8 cellular contexts compared by ENCODE assay signal in the genomic region with DNA sequence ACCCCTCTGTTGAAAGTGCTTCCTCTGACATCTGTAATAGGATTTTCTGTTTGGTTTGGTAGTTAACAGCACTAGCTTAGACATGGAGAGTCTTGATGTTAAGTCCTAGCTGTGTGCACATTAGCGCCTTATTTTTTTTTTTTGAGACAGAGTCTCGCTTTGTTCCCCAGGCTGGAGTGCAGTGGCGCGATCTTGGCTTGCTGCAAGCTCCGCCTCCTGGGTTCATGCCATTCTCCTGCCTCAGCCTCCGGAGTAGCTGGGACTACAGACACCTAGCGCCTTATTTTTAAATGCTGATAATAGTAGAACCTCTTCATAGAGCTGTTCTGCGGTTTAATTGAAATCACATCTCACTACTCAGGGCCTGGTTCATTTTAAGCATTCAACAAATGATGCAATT.
DNase-seq lines count a peak whose midpoint lies in the region; ATAC-seq, FAIRE-seq and TF ChIP-seq lines count a peak whose summit lies in the region.
"Not testable (repeated sequence)": the region's sequence is repeated elsewhere in the genome, so short reads cannot be mapped to it uniquely, and the experiment has no call there.

No MANE protein-coding gene starts in this region.

- H3K9me3 ChIP-seq in GM23248 (ENCODE audit: low read depth); RWPE2 (ENCODE audit: severe bottlenecking); astrocyte (ENCODE audit: insufficient read depth, low read depth, low read length); thoracic aorta: not testable (repeated sequence)

- not testable (repeated sequence) for H3K36me3 ChIP-seq in GM23248 (ENCODE audit: low read depth); RWPE2 (ENCODE audit: low read depth); astrocyte (ENCODE audit: insufficient read depth, low read length); thoracic aorta

- WGBS in GM23248 (ENCODE audit: low coverage in 1 of 2, low lambda C conversion rate in 2 of 2, missing lambda C conversion rate in 2 of 2), 2 experiments: 86 to 90% methylated on average over 8 of the region's 8 CpGs

- H3K79me2 ChIP-seq in GM23248 (ENCODE audit: insufficient read depth); astrocyte (ENCODE audit: insufficient read depth, low read length): not testable (repeated sequence)

- H3K4me3 ChIP-seq in GM23248; RWPE2 (ENCODE audit: severe bottlenecking); astrocyte (ENCODE audit: insufficient read depth, low read depth, low read length); thoracic aorta: not testable (repeated sequence)

- H3K9me2 ChIP-seq in GM23248 (ENCODE audit: insufficient read depth): not testable (repeated sequence)

- H3K27ac ChIP-seq in GM23248: peak overlapping the region; percentile 59
- H3K27ac ChIP-seq in RWPE2 (ENCODE audit: poor library complexity, severe bottlenecking): peak overlapping the region; percentile 26
- H3K27ac ChIP-seq in astrocyte (ENCODE audit: low read depth, low read length): peak overlapping the region; percentile 41
- H3K27ac ChIP-seq in thoracic aorta: peak overlapping the region; percentile 40 to 61

- not testable (repeated sequence) for H3K4me3 Mint-ChIP-seq in astrocyte (ENCODE audit: unreplicated experiment); osteocyte (ENCODE audit: unreplicated experiment)

- in situ Hi-C loops in GM23248 (cut with MboI): not testable (repeated sequence)

- FAIRE-seq in astrocyte (lab: Jason Lieb, UNC): not testable (repeated sequence)

- peaks cover 50% of the 10 kb centered on the region for H3F3A ChIP-seq in GM23248 (ENCODE audit: insufficient read depth)

- not testable (repeated sequence) for DNase-seq in GM23248; RWPE2 (ENCODE audit: low spot score); astrocyte (ENCODE audit: low read depth); osteocyte (ENCODE audit: extremely low spot score, unreplicated experiment); thoracic aorta (ENCODE audit: low spot score)
- DNase-seq in M059J (ENCODE audit: low read depth): peak; percentile 39
- peak; percentile 33 for DNase-seq in globus pallidus (ENCODE audit: low spot score)
- peak; percentile 9 for DNase-seq in iris pigment epithelial cell (ENCODE audit: low read depth)

- H3K4me2 ChIP-seq in GM23248 (ENCODE audit: unreplicated experiment): peak overlapping the region; percentile 5
- peak overlapping the region; percentile 40 for H3K4me2 ChIP-seq in astrocyte (ENCODE audit: low read length)

- H3K27ac Mint-ChIP-seq in astrocyte (ENCODE audit: unreplicated experiment) (peak overlapping the region; percentile 23), osteocyte (ENCODE audit: unreplicated experiment) (peak overlapping the region; percentile 82)

- not testable (repeated sequence) for H3K36me3 Mint-ChIP-seq in astrocyte (ENCODE audit: low read depth, unreplicated experiment); osteocyte (ENCODE audit: unreplicated experiment)

- H3K9me3 Mint-ChIP-seq in astrocyte (ENCODE audit: unreplicated experiment); osteocyte (ENCODE audit: unreplicated experiment): not testable (repeated sequence)

- not testable (repeated sequence) for H4K20me1 ChIP-seq in GM23248 (ENCODE audit: insufficient read depth); astrocyte (ENCODE audit: insufficient read depth, low read length)

- H3K27me3 ChIP-seq in GM23248 (replicated peaks; ENCODE audit: insufficient read depth); RWPE2 (ENCODE audit: insufficient read depth, poor library complexity, severe bottlenecking); astrocyte (ENCODE audit: insufficient read depth, low read length); thoracic aorta (replicated peaks; ENCODE audit: insufficient read depth): not testable (repeated sequence)

- H2AFZ ChIP-seq in GM23248; astrocyte (ENCODE audit: low read depth, low read length): not testable (repeated sequence)

- not testable (repeated sequence) for H3K27me3 Mint-ChIP-seq in astrocyte (ENCODE audit: low read depth, unreplicated experiment); osteocyte (ENCODE audit: unreplicated experiment)

- TF ChIP-seq CTCF in RWPE2 (IDR thresholded peaks at IDR 0.05; ENCODE audit: poor library complexity, severe bottlenecking); astrocyte (IDR thresholded peaks at IDR 0.05; ENCODE audit: insufficient read depth, low read depth, low read length); osteocyte (IDR thresholded peaks at IDR 0.05); thoracic aorta (IDR thresholded peaks at IDR 0.05): not testable (repeated sequence)

- ATAC-seq in RWPE2 (ENCODE audit: low read depth); thoracic aorta (ENCODE audit: insufficient number of reproducible peaks, low FRiP score, low read depth): not testable (repeated sequence)

- peaks cover 63% of the 10 kb centered on the region for H3K4me1 ChIP-seq in GM23248 (ENCODE audit: insufficient read depth)
- H3K4me1 ChIP-seq in RWPE2 (ENCODE audit: insufficient read depth, poor library complexity, severe bottlenecking): peaks cover 22% of the 10 kb centered on the region
- H3K4me1 ChIP-seq in astrocyte (ENCODE audit: insufficient read depth, low read length): peaks cover 34% of the 10 kb centered on the region
- H3K4me1 ChIP-seq in thoracic aorta (ENCODE audit: control insufficient read depth in 1 of 2, low read depth in 2 of 2): peaks cover 44 to 67% of the 10 kb centered on the region in 2 donors

- H3K9ac ChIP-seq in GM23248; astrocyte (ENCODE audit: low read length): not testable (repeated sequence)

- H3K4me1 Mint-ChIP-seq in astrocyte (ENCODE audit: low read depth, unreplicated experiment): peaks cover 43% of the 10 kb centered on the region
- peaks cover 53% of the 10 kb centered on the region for H3K4me1 Mint-ChIP-seq in osteocyte (ENCODE audit: unreplicated experiment)
